ENCODE assay signal across 20 cellular contexts in the genomic region with DNA sequence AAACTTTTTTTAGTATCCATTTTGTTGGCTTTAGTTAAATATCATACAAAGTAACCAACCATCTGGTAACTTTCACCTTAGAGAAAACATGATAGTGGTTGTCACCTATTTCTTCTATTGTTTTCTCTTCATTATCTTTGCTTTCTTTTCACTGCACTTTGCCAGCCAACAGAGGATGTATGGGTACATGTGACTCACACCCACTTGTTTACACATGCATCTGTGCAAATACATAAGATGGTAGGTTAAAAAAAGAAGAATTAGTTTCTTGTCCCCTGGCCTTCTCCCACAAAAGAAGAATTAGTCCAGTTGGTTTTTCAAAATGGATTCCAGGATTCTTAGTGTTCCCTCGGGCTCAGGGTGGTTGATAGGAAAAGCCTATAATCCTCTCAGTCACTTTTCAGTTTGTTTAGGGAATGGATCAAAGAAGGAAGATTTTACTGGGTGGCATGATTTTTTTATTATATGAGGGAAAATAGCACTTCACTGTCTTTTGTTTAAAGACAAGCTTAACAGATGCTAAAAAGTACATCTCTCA. TPM values are rescaled to one million over a fixed set of nuclear protein-coding genes. Genes with fewer than 3 reads are reported as not detected.
DNase-seq lines count a peak whose midpoint lies in the region; ATAC-seq and TF ChIP-seq lines count a peak whose summit lies in the region.
"Had no signal": no experiment of that assay in that cellular context is flagged by ENCODE, and none has a peak within 500 bp of the region (broad histone marks: within the 10 kb centered on the region; RNA-seq: fewer than 3 reads in every experiment).

No MANE protein-coding gene starts in this region.

- DNase-seq in COR-L47 (lab: John Stamatoyannopoulos, UW) (peak; percentile 22), HCEC 1CT (peak; percentile 37), SJSA1 (ENCODE audit: low read depth in 1 of 2, low spot score in 2 of 2) (peak in 1 of 2 experiments; percentile 66), fibroblast of the aortic adventitia (ENCODE audit: low read depth) (peak; percentile 14), left lung (no peak), Peyer's patch (no peak)
- DNase-seq: activated CD4-positive, alpha-beta T cell treated with anti-CD3 and anti-CD28 coated beads, Interleukin-2, amount 50 U/mL, for 48 hours; activated naive CD8-positive, alpha-beta T cell treated with anti-CD3 and anti-CD28 coated beads, Interleukin-2, amount 10 ng/mL, durations not matched to agents 7 days and 5 days; activated T-cell treated with anti-CD3 and anti-CD28 coated beads, Interleukin-2, amount 50 U/mL, for 72 hours; central memory CD4-positive, alpha-beta T cell; effector memory CD4-positive, alpha-beta T cell; foreskin melanocyte; NCI-H2029 treated with DMSO at 0.1 percent for 48 hours; right cardiac atrium; stimulated activated CD4-positive, alpha-beta T cell treated with anti-CD3 and anti-CD28 coated beads, Interleukin-2, amount 100 ng/mL, for 24 hours; substantia nigra had no signal

- H3K4me1 ChIP-seq in SJSA1 (replicated peaks): peaks cover 50% of the 10 kb centered on the region
- no peaks in the 10 kb centered on the region for H3K4me1 ChIP-seq in left lung
- H3K4me1 ChIP-seq in Peyer's patch: no peaks in the 10 kb centered on the region

- no peaks in the 10 kb centered on the region for H3K36me3 ChIP-seq in SJSA1
- no peaks in the 10 kb centered on the region for H3K36me3 ChIP-seq in left lung
- H3K36me3 ChIP-seq in Peyer's patch: no peaks in the 10 kb centered on the region

- H3K27me3 ChIP-seq in SJSA1 (replicated peaks) (no peaks in the 10 kb centered on the region), left lung (peaks cover 0 to 17% of the 10 kb centered on the region in 2 donors), Peyer's patch (no peaks in the 10 kb centered on the region)

- H3K4me3 ChIP-seq in SJSA1 (no peak overlapping the region), fibroblast of the aortic adventitia (ENCODE audit: low read depth, low read length) (no peak overlapping the region), left lung (no peak overlapping the region), Peyer's patch (no peak overlapping the region)
- H3K4me3 ChIP-seq: lung had no signal

- intact Hi-C loops in left lung (cut with DNase I): loop anchor here in 1 of 2 donors (10.0 kb wide), 1 partner anchor 322 kb away; no protein-coding TSS in a partner anchor

- peak overlapping the region; percentile 98 for H3K27ac ChIP-seq in SJSA1
- H3K27ac ChIP-seq in left lung: no peak overlapping the region
- H3K27ac ChIP-seq in Peyer's patch: no peak overlapping the region

- TF ChIP-seq POLR2A in Peyer's patch (IDR thresholded peaks at IDR 0.05): no peak

- TF ChIP-seq CTCF in fibroblast of the aortic adventitia (IDR thresholded peaks at IDR 0.05; ENCODE audit: insufficient read depth, low read length) (no peak), left lung (IDR thresholded peaks at IDR 0.05) (no peak), Peyer's patch (IDR thresholded peaks at IDR 0.05) (no peak)

- ATAC-seq in left lung (no peak), HG03097 (IDR thresholded peaks at IDR 0.05; ENCODE audit: low FRiP score, unreplicated experiment) (no peak), GM21367 (IDR thresholded peaks at IDR 0.05; ENCODE audit: unreplicated experiment) (no peak)
- ATAC-seq: activated T-cell treated with anti-CD3 and anti-CD28 coated beads, Interleukin-2, amount 50 U/mL, for 72 hours; right cardiac atrium had no signal

- H3K9me3 ChIP-seq in SJSA1 (replicated peaks): no peaks in the 10 kb centered on the region
- H3K9me3 ChIP-seq in left lung: no peaks in the 10 kb centered on the region
- H3K9me3 ChIP-seq in Peyer's patch: no peaks in the 10 kb centered on the region

RNA-seq across cellular contexts. Expression of a gene that starts 46.6 kb away (rescaled TPM):
- total RNA-seq in SJSA1 (2014; rRNA removed; shearing (Covaris generic)): 11.6 and 29.4 TPM in 2 replicates
- total RNA-seq in fibroblast of the aortic adventitia (ENCODE audit: low replicate concordance) (4.5 and 7.0 TPM in 2 replicates), left lung (under 1 TPM; 0.73 to 0.84 TPM), Peyer's patch (1 to 10 TPM in 2 of 4 donors, under 1 TPM in 1, not detected in 1; 0.27 to 9.9 (median 1.0) TPM)
- total RNA-seq: activated naive CD8-positive, alpha-beta T cell treated with anti-CD3 and anti-CD28 coated beads, Interleukin-2, amount 10 ng/mL, durations not matched to agents 7 days and 5 days; activated T-cell treated with anti-CD3 and anti-CD28 coated beads, Interleukin-2, amount 50 U/mL, for 72 hours; neural crest cell had no signal

Comparison
In these comparisons a context has a peak if more than half of its experiments do, and no peak if none do; other contexts are left out.
1. DNase-seq: peak in COR-L47 (single experiment), HCEC 1CT (single experiment) and fibroblast of the aortic adventitia (single experiment); none in left lung (0 of 2) and Peyer's patch (0 of 3).